14 cellular contexts compared by ENCODE assay signal in genomic region chr5:6717247-6717646, GRCh38. TPM values are rescaled to one million over a fixed set of nuclear protein-coding genes. Genes with fewer than 3 reads are reported as not detected.
DNase-seq lines count a peak whose midpoint lies in the region; ATAC-seq and TF ChIP-seq lines count a peak whose summit lies in the region.
"Had no signal": no experiment of that assay in that cellular context is flagged by ENCODE, and none has a peak within 500 bp of the region (broad histone marks: within the 10 kb centered on the region; RNA-seq: fewer than 3 reads in every experiment).

No MANE protein-coding gene starts in this region.

- TF ChIP-seq CTCF in GM12865 (IDR thresholded peaks at IDR 0.05; ENCODE audit: insufficient read depth, low read depth, low read length, missing control alignments) (no peak), right lobe of liver (IDR thresholded peaks at IDR 0.05) (no peak)

- H3K79me2 ChIP-seq in ACC112 (ENCODE audit: control insufficient read depth, insufficient read depth, low read length, unreplicated experiment): peaks cover 80% of the 10 kb centered on the region

- DNase-seq in GM12865 (ENCODE audit: low read depth) (no peak), right lobe of liver (peak in 2 of 3 donors; percentile 69 to 73), MG63 (no peak), hepatic stellate cell (ENCODE audit: low spot score) (no peak), NCI-H510A treated with DMSO at 0.1 percent for 48 hours (lab: John Stamatoyannopoulos, UW) (no peak), NCI-H2227 treated with DMSO at 0.1 percent for 48 hours (lab: John Stamatoyannopoulos, UW) (no peak)
- DNase-seq in activated naive CD8-positive, alpha-beta T cell treated with anti-CD3 and anti-CD28 coated beads, Interleukin-2, amount 10 ng/mL, durations not matched to agents 7 days and 5 days: no peak
- DNase-seq: brain microvascular endothelial cell; GF-D8; hippocampal formation; RPMI8226; stimulated activated CD4-positive, alpha-beta T cell treated with anti-CD3 and anti-CD28 coated beads, Interleukin-1b, Interleukin-23, amount 100 ng/mL, for 48 hours had no signal

- no peaks in the 10 kb centered on the region for H3K27me3 Mint-ChIP-seq in activated naive CD8-positive, alpha-beta T cell treated with anti-CD3 and anti-CD28 coated beads, Interleukin-2, amount 10 ng/mL, durations not matched to agents 7 days and 5 days
- H3K27me3 Mint-ChIP-seq: memory B cell had no signal

- intact Hi-C loops in right lobe of liver (cut with DNase I): no loop called here

- POLR2A ChIA-PET in activated naive CD8-positive, alpha-beta T cell treated with anti-CD3 and anti-CD28 coated beads, Interleukin-2, amount 10 ng/mL, durations not matched to agents 7 days and 5 days (lab: Charles Lee): interaction anchor here (0.6 kb wide), 1 partner anchor 94 kb away, joined by 5 read pairs; no protein-coding TSS in a partner anchor

- H3K4me3 ChIP-seq in ACC112 (ENCODE audit: low read depth, low read length) (peak overlapping the region; percentile 98; the same call in 1 of the 2 replicates), GM12865 (ENCODE audit: low read depth, low read length) (peak overlapping the region; percentile 18; the same call in 1 of the 2 replicates), right lobe of liver (no peak overlapping the region), MG63 (no peak overlapping the region)

- TF ChIP-seq POLR2A in right lobe of liver (IDR thresholded peaks at IDR 0.05): no peak

- no peak overlapping the region for H2AFZ ChIP-seq in ACC112 (ENCODE audit: low read length, unreplicated experiment)

- H3K36me3 Mint-ChIP-seq in activated naive CD8-positive, alpha-beta T cell treated with anti-CD3 and anti-CD28 coated beads, Interleukin-2, amount 10 ng/mL, durations not matched to agents 7 days and 5 days: peaks cover 19% of the 10 kb centered on the region

- ATAC-seq in activated naive CD8-positive, alpha-beta T cell treated with anti-CD3 and anti-CD28 coated beads, Interleukin-2, amount 10 ng/mL, durations not matched to agents 7 days and 5 days (ENCODE audit: low read depth): no peak
- ATAC-seq in right lobe of liver: peak in 2 of 4 donors; percentile 18 to 25

- H3K27me3 ChIP-seq in ACC112 (ENCODE audit: insufficient read depth, low read length) (no peaks in the 10 kb centered on the region), right lobe of liver (no peaks in the 10 kb centered on the region), MG63 (no peaks in the 10 kb centered on the region)
- H3K27me3 ChIP-seq: brain microvascular endothelial cell had no signal

- H3K4me3 Mint-ChIP-seq in activated naive CD8-positive, alpha-beta T cell treated with anti-CD3 and anti-CD28 coated beads, Interleukin-2, amount 10 ng/mL, durations not matched to agents 7 days and 5 days: peak overlapping the region; percentile 37

- H3K4me1 ChIP-seq in ACC112 (ENCODE audit: control insufficient read depth, insufficient read depth, low read length, unreplicated experiment) (peaks cover 43% of the 10 kb centered on the region), right lobe of liver (peaks cover 0 to 60% (median 22%) of the 10 kb centered on the region in 4 donors)

- H3K9me3 ChIP-seq in right lobe of liver (no peaks in the 10 kb centered on the region), MG63 (no peaks in the 10 kb centered on the region)

- H3K27ac Mint-ChIP-seq in activated naive CD8-positive, alpha-beta T cell treated with anti-CD3 and anti-CD28 coated beads, Interleukin-2, amount 10 ng/mL, durations not matched to agents 7 days and 5 days: peak overlapping the region; percentile 23
- H3K27ac Mint-ChIP-seq: memory B cell had no signal

- H3K27ac ChIP-seq in ACC112 (ENCODE audit: low read depth, low read length): no peak overlapping the region
- H3K27ac ChIP-seq in right lobe of liver: peak overlapping the region in 2 of 3 donors; percentile 23 to 92
- H3K27ac ChIP-seq: brain microvascular endothelial cell had no signal

- H3K36me3 ChIP-seq in ACC112 (ENCODE audit: insufficient read depth, low read length): no peaks in the 10 kb centered on the region
- no peaks in the 10 kb centered on the region for H3K36me3 ChIP-seq in right lobe of liver
- peaks cover 44% of the 10 kb centered on the region for H3K36me3 ChIP-seq in MG63
- H3K36me3 ChIP-seq: brain microvascular endothelial cell had no signal

- no peaks in the 10 kb centered on the region for H3K9me3 Mint-ChIP-seq in activated naive CD8-positive, alpha-beta T cell treated with anti-CD3 and anti-CD28 coated beads, Interleukin-2, amount 10 ng/mL, durations not matched to agents 7 days and 5 days
- H3K9me3 Mint-ChIP-seq: memory B cell had no signal

- H3K4me1 Mint-ChIP-seq in activated naive CD8-positive, alpha-beta T cell treated with anti-CD3 and anti-CD28 coated beads, Interleukin-2, amount 10 ng/mL, durations not matched to agents 7 days and 5 days: peaks cover 55% of the 10 kb centered on the region

RNA-seq across cellular contexts. Expression of gene TENT4A, which starts 4.0 kb away (rescaled TPM):
- 10 to 100 TPM; 47.0 to 47.1 TPM for total RNA-seq in activated naive CD8-positive, alpha-beta T cell treated with anti-CD3 and anti-CD28 coated beads, Interleukin-2, amount 10 ng/mL, durations not matched to agents 7 days and 5 days
- total RNA-seq in right lobe of liver: 10 to 100 TPM in 4 of 6 experiments, 1 to 10 TPM in 2; 8.5 to 23.1 (median 13.2) TPM
- total RNA-seq in MG63 (2014; rRNA removed; shearing (Covaris generic); ENCODE audit: low replicate concordance): 9.9 and 14.6 TPM in 2 replicates

Comparison
In these comparisons a context has a peak if more than half of its experiments do, and no peak if none do; other contexts are left out.
1. H3K4me3 ChIP-seq: peak in ACC112 (single experiment) and GM12865 (single experiment); none in right lobe of liver (0 of 3) and MG63 (single experiment).
2. DNase-seq: peak in right lobe of liver (2 of 3); none in GM12865 (single experiment), activated naive CD8-positive, alpha-beta T cell treated with anti-CD3 and anti-CD28 coated beads, Interleukin-2, amount 10 ng/mL, durations not matched to agents 7 days and 5 days (single experiment), MG63 (single experiment), hepatic stellate cell (single experiment), NCI-H510A treated with DMSO at 0.1 percent for 48 hours (single experiment) and NCI-H2227 treated with DMSO at 0.1 percent for 48 hours (single experiment).